Comparison of ENCODE assay signal across 19 cellular contexts in genomic region chr2:75844651-75845050, GRCh38.
DNase-seq lines count a peak whose midpoint lies in the region; ATAC-seq, FAIRE-seq and TF ChIP-seq lines count a peak whose summit lies in the region.
"Had no signal": no experiment of that assay in that cellular context is flagged by ENCODE, and none has a peak within 500 bp of the region (broad histone marks: within the 10 kb centered on the region; RNA-seq: fewer than 3 reads in every experiment).

No MANE protein-coding gene starts in this region.

- intact Hi-C loops in colonic mucosa (cut with DNase I) = no loop called here

- H3K4me1 ChIP-seq in BE2C = no peaks in the 10 kb centered on the region
- H3K4me1 ChIP-seq in colonic mucosa = no peaks in the 10 kb centered on the region
- H3K4me1 ChIP-seq: BLaER1, right atrium auricular region had no signal

- no peak for TF ChIP-seq POLR2A in GM18505 (IDR thresholded peaks at IDR 0.05; ENCODE audit: borderline replicate concordance, extremely low read depth, insufficient read depth, insufficient read length)

- H3K27me3 ChIP-seq in BE2C = no peaks in the 10 kb centered on the region
- no peaks in the 10 kb centered on the region for H3K27me3 ChIP-seq in colonic mucosa
- H3K27me3 ChIP-seq: BLaER1, right atrium auricular region had no signal

- ATAC-seq in GM18505 (IDR thresholded peaks at IDR 0.05; ENCODE audit: unreplicated experiment) (peak; percentile 69), GM21529 (IDR thresholded peaks at IDR 0.05; ENCODE audit: unreplicated experiment) (peak; percentile 57), HG03469 (IDR thresholded peaks at IDR 0.05; ENCODE audit: unreplicated experiment) (peak; percentile 76)
- ATAC-seq: Panc1 had no signal

- FAIRE-seq in frontal cortex (lab: Jason Lieb, UNC) = no peak
- FAIRE-seq: kidney had no signal

- H3K9me3 ChIP-seq in BE2C = no peaks in the 10 kb centered on the region
- no peaks in the 10 kb centered on the region for H3K9me3 ChIP-seq in colonic mucosa
- H3K9me3 ChIP-seq: BLaER1, right atrium auricular region had no signal

- no peaks in the 10 kb centered on the region for H3K36me3 ChIP-seq in BE2C
- H3K36me3 ChIP-seq in colonic mucosa = no peaks in the 10 kb centered on the region
- H3K36me3 ChIP-seq: BLaER1, right atrium auricular region had no signal

- no peak for TF ChIP-seq CTCF in fibroblast of pulmonary artery (IDR thresholded peaks at IDR 0.05; ENCODE audit: low read length, missing control alignments)
- no peak for TF ChIP-seq CTCF in BE2C (IDR thresholded peaks at IDR 0.05; ENCODE audit: low read depth, low read length)
- TF ChIP-seq CTCF in colonic mucosa (IDR thresholded peaks at IDR 0.05) = no peak

- H3K9ac ChIP-seq in colonic mucosa (ENCODE audit: low read depth in 2 of 2, low read length in 2 of 2) = no peak overlapping the region
- H3K9ac ChIP-seq: BLaER1 had no signal

- no peak overlapping the region for H3K27ac ChIP-seq in colonic mucosa
- H3K27ac ChIP-seq: BLaER1, right atrium auricular region had no signal

- H3K4me3 ChIP-seq in fibroblast of pulmonary artery (replicated peaks; ENCODE audit: low read depth, low read length) (no peak overlapping the region), BE2C (ENCODE audit: low read depth, low read length) (no peak overlapping the region), colonic mucosa (no peak overlapping the region)
- H3K4me3 ChIP-seq: BLaER1, right atrium auricular region had no signal

- DNase-seq in fibroblast of pulmonary artery (ENCODE audit: low read depth) (peak; percentile 43), BE2C (no peak), frontal cortex (ENCODE audit: low spot score in 2 of 2) (no peak), colonic mucosa (no peak), HPDE6-E6E7 (ENCODE audit: extremely low spot score) (no peak)
- DNase-seq: activated gamma-delta T cell treated with Interleukin-2 at 50 U/mL for 16 hours; KG1; kidney; NCI-H1105 treated with DMSO at 0.1 percent for 48 hours; NCI-H2171 treated with DMSO at 0.1 percent for 48 hours; NCI-H774; stimulated activated CD4-positive, alpha-beta T cell treated with anti-CD3 and anti-CD28 coated beads, Interleukin-1b, Interleukin-23, amount 100 ng/mL, for 48 hours; substantia nigra had no signal
